ENCODE assay signal across 33 cellular contexts in the genomic region with DNA sequence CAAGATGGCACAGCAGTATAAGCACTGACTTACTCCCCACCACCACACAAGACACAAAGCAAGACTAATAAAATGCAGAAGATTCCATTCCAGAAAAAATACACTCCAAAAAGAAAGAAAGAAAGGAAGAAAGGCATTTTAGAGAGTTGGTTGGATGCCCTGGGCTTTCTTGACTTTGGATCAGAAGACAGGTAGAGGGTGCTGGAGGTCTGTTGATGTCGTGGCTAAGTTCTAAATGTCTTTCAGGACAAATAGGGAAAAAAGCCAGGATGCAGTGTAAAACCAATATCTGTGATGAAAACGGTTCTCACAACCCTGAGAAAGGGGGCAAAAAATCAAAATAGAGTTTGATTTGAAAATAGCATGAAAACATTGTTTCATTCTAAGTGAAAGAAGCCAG.
"Had no signal": no experiment of that assay in that cellular context is flagged by ENCODE, and none has a peak within 500 bp of the region (broad histone marks: within the 10 kb centered on the region; RNA-seq: fewer than 3 reads in every experiment).

No MANE protein-coding gene starts in this region.

- H3K27ac Mint-ChIP-seq: activated CD4-positive, alpha-beta memory T cell treated with anti-CD3 and anti-CD28 coated beads for 36 hours; activated CD4-positive, alpha-beta T cell treated with anti-CD3 and anti-CD28 coated beads, Interleukin-2, amount 10 ng/mL, durations not matched to agents 24 days and 14 days; activated naive CD4-positive, alpha-beta T cell treated with anti-CD3 and anti-CD28 coated beads for 36 hours; activated naive CD8-positive, alpha-beta T cell treated with anti-CD3 and anti-CD28 coated beads for 36 hours; activated T-helper 1 cell treated with anti-CD3 and anti-CD28 coated beads, Interleukin-12 subunit alpha, Interleukin-12 subunit beta, Interleukin-2, Interleukin-4 antibody, amounts not matched to agents 30 ng/mL and 10 ng/mL and 1 ng/mL, durations not matched to agents 14 hours and 24 hours and 36 hours; brain; nephron; stimulated activated effector memory CD8-positive, alpha-beta T cell treated with anti-CD3 and anti-CD28 coated beads, Interleukin-12 subunit alpha, Interleukin-12 subunit beta, amount 100 ng/mL, for 72 hours; stimulated activated naive CD8-positive, alpha-beta T cell treated with anti-CD3 and anti-CD28 coated beads, Interleukin-15, Interleukin-2, amounts not matched to agents 100 ng/mL and 50 ng/mL, for 24 hours had no signal

- H3K4me1 ChIP-seq: adrenal gland, colonic mucosa, heart right ventricle, left ventricle myocardium inferior, psoas muscle, sigmoid colon had no signal

- H3K27me3 Mint-ChIP-seq: activated CD4-positive, alpha-beta memory T cell treated with anti-CD3 and anti-CD28 coated beads for 36 hours; activated CD4-positive, alpha-beta T cell treated with anti-CD3 and anti-CD28 coated beads, Interleukin-2, amount 10 ng/mL, durations not matched to agents 24 days and 14 days; activated naive CD8-positive, alpha-beta T cell treated with anti-CD3 and anti-CD28 coated beads for 36 hours; stimulated activated naive CD8-positive, alpha-beta T cell treated with anti-CD3 and anti-CD28 coated beads, Interleukin-15, Interleukin-2, amounts not matched to agents 100 ng/mL and 50 ng/mL, for 24 hours had no signal

- H3K9me3 ChIP-seq: adrenal gland, colonic mucosa, heart right ventricle, left ventricle myocardium inferior, ovary, psoas muscle, sigmoid colon, thoracic aorta had no signal

- ATAC-seq: heart right ventricle; psoas muscle; stimulated activated effector memory CD8-positive, alpha-beta T cell treated with anti-CD3 and anti-CD28 coated beads, Interleukin-12 subunit alpha, Interleukin-12 subunit beta, amount 100 ng/mL, for 72 hours had no signal

- H3K4me1 Mint-ChIP-seq: activated CD4-positive, alpha-beta T cell treated with anti-CD3 and anti-CD28 coated beads, Interleukin-2, amount 10 ng/mL, durations not matched to agents 24 days and 14 days; activated naive CD8-positive, alpha-beta T cell treated with anti-CD3 and anti-CD28 coated beads for 36 hours; stimulated activated effector memory CD8-positive, alpha-beta T cell treated with anti-CD3 and anti-CD28 coated beads, Interleukin-12 subunit alpha, Interleukin-12 subunit beta, amount 100 ng/mL, for 72 hours had no signal

- H3K36me3 ChIP-seq: adrenal gland, cardiac muscle cell, colonic mucosa, heart right ventricle, left ventricle myocardium inferior, ovary, sigmoid colon, thoracic aorta, WERI-Rb-1 had no signal

- H3K27me3 ChIP-seq: adrenal gland, cardiac muscle cell, colonic mucosa, heart right ventricle, ovary, sigmoid colon had no signal

- H3K27ac ChIP-seq: adrenal gland, cardiac muscle cell, colonic mucosa, dorsolateral prefrontal cortex, heart right ventricle, left ventricle myocardium inferior, ovary, psoas muscle, sigmoid colon, thoracic aorta, WERI-Rb-1 had no signal

- DNase-seq: activated CD4-positive, alpha-beta memory T cell treated with anti-CD3 and anti-CD28 coated beads for 36 hours; activated CD4-positive, alpha-beta T cell treated with anti-CD3 and anti-CD28 coated beads, Interleukin-2, amount 10 ng/mL, durations not matched to agents 24 days and 14 days; activated CD4-positive, CD25-positive, alpha-beta regulatory T cell treated with anti-CD3 and anti-CD28 coated beads, Interleukin-2, amount 50 U/mL, for 72 hours; activated CD8-positive, alpha-beta memory T cell treated with anti-CD3 and anti-CD28 coated beads, Interleukin-2, amount 50 U/mL, for 4 hours; activated effector memory CD4-positive, alpha-beta T cell treated with anti-CD3 and anti-CD28 coated beads, Interleukin-2, amount 50 U/mL, for 16 hours; activated naive CD4-positive, alpha-beta T cell treated with anti-CD3 and anti-CD28 coated beads for 36 hours; activated naive CD8-positive, alpha-beta T cell treated with anti-CD3 and anti-CD28 coated beads for 36 hours; activated T-cell treated with anti-CD3 and anti-CD28 coated beads, Interleukin-2, amount 50 U/mL, for 1 hour; adrenal gland; aorta; cerebellar nuclear complex; colonic mucosa; dorsolateral prefrontal cortex; effector memory CD4-positive, alpha-beta T cell; heart right ventricle; islet precursor cell; left ventricle myocardium inferior; ovary; psoas muscle; sigmoid colon; small intestine; stimulated activated CD4-positive, alpha-beta T cell treated with anti-CD3 and anti-CD28 coated beads, Interleukin-4, amount 100 ng/mL, for 24 hours; T-helper 9 cell; trophoblast cell; WERI-Rb-1 had no signal

- H3K36me3 Mint-ChIP-seq: activated CD4-positive, alpha-beta memory T cell treated with anti-CD3 and anti-CD28 coated beads for 36 hours; activated naive CD8-positive, alpha-beta T cell treated with anti-CD3 and anti-CD28 coated beads for 36 hours; brain; stimulated activated effector memory CD8-positive, alpha-beta T cell treated with anti-CD3 and anti-CD28 coated beads, Interleukin-12 subunit alpha, Interleukin-12 subunit beta, amount 100 ng/mL, for 72 hours had no signal

- H3K4me3 ChIP-seq: adrenal gland, cardiac muscle cell, colonic mucosa, dorsolateral prefrontal cortex, heart right ventricle, left ventricle myocardium inferior, lung, ovary, psoas muscle, sigmoid colon, thoracic aorta had no signal

- H3K9me3 Mint-ChIP-seq: activated CD4-positive, alpha-beta memory T cell treated with anti-CD3 and anti-CD28 coated beads for 36 hours; activated CD4-positive, alpha-beta T cell treated with anti-CD3 and anti-CD28 coated beads, Interleukin-2, amount 10 ng/mL, durations not matched to agents 24 days and 14 days; activated naive CD4-positive, alpha-beta T cell treated with anti-CD3 and anti-CD28 coated beads for 36 hours; activated naive CD8-positive, alpha-beta T cell treated with anti-CD3 and anti-CD28 coated beads for 36 hours; activated T-helper 1 cell treated with anti-CD3 and anti-CD28 coated beads, Interleukin-12 subunit alpha, Interleukin-12 subunit beta, Interleukin-2, Interleukin-4 antibody, amounts not matched to agents 30 ng/mL and 10 ng/mL and 1 ng/mL, durations not matched to agents 14 hours and 24 hours and 36 hours; brain; nephron; stimulated activated naive CD8-positive, alpha-beta T cell treated with anti-CD3 and anti-CD28 coated beads, Interleukin-15, Interleukin-2, amounts not matched to agents 100 ng/mL and 50 ng/mL, for 24 hours had no signal

- H3K4me3 Mint-ChIP-seq: activated CD4-positive, alpha-beta memory T cell treated with anti-CD3 and anti-CD28 coated beads for 36 hours; activated CD4-positive, alpha-beta T cell treated with anti-CD3 and anti-CD28 coated beads, Interleukin-2, amount 10 ng/mL, durations not matched to agents 24 days and 14 days; activated naive CD4-positive, alpha-beta T cell treated with anti-CD3 and anti-CD28 coated beads for 36 hours; activated naive CD8-positive, alpha-beta T cell treated with anti-CD3 and anti-CD28 coated beads for 36 hours; activated T-helper 1 cell treated with anti-CD3 and anti-CD28 coated beads, Interleukin-12 subunit alpha, Interleukin-12 subunit beta, Interleukin-2, Interleukin-4 antibody, amounts not matched to agents 30 ng/mL and 10 ng/mL and 1 ng/mL, durations not matched to agents 14 hours and 24 hours and 36 hours; brain; nephron; stimulated activated effector memory CD8-positive, alpha-beta T cell treated with anti-CD3 and anti-CD28 coated beads, Interleukin-12 subunit alpha, Interleukin-12 subunit beta, amount 100 ng/mL, for 72 hours; stimulated activated naive CD8-positive, alpha-beta T cell treated with anti-CD3 and anti-CD28 coated beads, Interleukin-15, Interleukin-2, amounts not matched to agents 100 ng/mL and 50 ng/mL, for 24 hours had no signal
